ENCODE assay signal across 19 cellular contexts in the genomic region with DNA sequence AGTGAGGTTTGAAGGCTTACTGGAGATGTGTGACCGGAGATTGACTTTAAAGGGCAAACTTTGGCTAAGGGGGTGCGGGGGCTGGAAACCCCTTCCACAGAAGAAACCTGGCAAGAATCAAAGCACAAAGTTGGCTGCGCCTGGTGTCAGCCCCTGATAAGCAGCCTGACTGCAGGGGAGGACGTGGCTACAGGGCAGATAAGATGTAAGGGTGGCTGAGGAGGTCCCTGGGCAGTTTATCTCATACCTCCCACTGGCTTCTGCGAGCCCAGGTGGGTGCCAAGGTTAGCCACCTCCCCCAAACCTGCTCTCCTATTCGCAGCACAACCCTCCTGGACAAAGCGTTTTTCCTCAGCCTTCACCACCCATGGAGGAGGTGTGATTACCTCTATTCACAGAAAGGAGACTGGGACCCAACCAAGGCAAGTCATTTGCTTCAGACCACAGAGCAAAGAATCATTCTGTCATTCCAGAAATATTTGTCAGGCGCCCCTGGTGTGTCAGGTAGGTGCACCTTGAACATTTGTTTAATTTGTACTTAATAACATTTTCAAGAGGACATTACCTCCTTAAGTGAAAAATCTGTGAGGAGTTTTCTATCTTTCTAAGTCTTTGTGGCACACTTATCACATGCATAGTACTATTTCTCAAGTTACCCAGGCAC.
A peak's percentile ranks its signal among the peaks of the same experiment; 100 is the strongest.
DNase-seq lines count a peak whose midpoint lies in the region; ATAC-seq, FAIRE-seq and TF ChIP-seq lines count a peak whose summit lies in the region.
"Had no signal": no experiment of that assay in that cellular context is flagged by ENCODE, and none has a peak within 500 bp of the region (broad histone marks: within the 10 kb centered on the region; RNA-seq: fewer than 3 reads in every experiment).

No MANE protein-coding gene starts in this region.

- H3K4me1 ChIP-seq in GM23248 (ENCODE audit: insufficient read depth) (peaks cover 40% of the 10 kb centered on the region), astrocyte (ENCODE audit: insufficient read depth, low read length) (peaks cover 18% of the 10 kb centered on the region), left lung (peaks cover 9 to 44% of the 10 kb centered on the region in 2 donors), sigmoid colon (peaks cover 0 to 43% (median 33%) of the 10 kb centered on the region in 4 donors)

- no peaks in the 10 kb centered on the region for H3K36me3 Mint-ChIP-seq in astrocyte (ENCODE audit: low read depth, unreplicated experiment)
- H3K36me3 Mint-ChIP-seq: immature natural killer cell; stimulated activated memory B cell treated with anti-CD40 and anti-IgM and Interleukin-4, amounts not matched to agents 10 μg/mL and 1 μg/mL and 100 μg/mL, for 72 hours had no signal

- no peaks in the 10 kb centered on the region for H4K20me1 ChIP-seq in GM23248 (ENCODE audit: insufficient read depth)
- H4K20me1 ChIP-seq in astrocyte (ENCODE audit: insufficient read depth, low read length), result no peaks in the 10 kb centered on the region

- TF ChIP-seq CTCF in astrocyte (IDR thresholded peaks at IDR 0.05; ENCODE audit: insufficient read depth, low read depth, low read length) (no peak), left lung (IDR thresholded peaks at IDR 0.05) (no peak), sigmoid colon (IDR thresholded peaks at IDR 0.05) (no peak)

- H3K79me2 ChIP-seq in GM23248 (ENCODE audit: insufficient read depth), result no peaks in the 10 kb centered on the region
- no peaks in the 10 kb centered on the region for H3K79me2 ChIP-seq in astrocyte (ENCODE audit: insufficient read depth, low read length)

- peak overlapping the region; percentile 80; the same call in 1 of the 2 replicates for H2AFZ ChIP-seq in GM23248
- H2AFZ ChIP-seq in astrocyte (ENCODE audit: low read depth, low read length), result no peak overlapping the region

- DNase-seq in GM23248 (no peak), astrocyte (ENCODE audit: low read depth) (no peak), left lung (no peak), sigmoid colon (no peak), HK-2 (ENCODE audit: unreplicated experiment) (no peak), DMS53 (lab: John Stamatoyannopoulos, UW) (no peak)
- DNase-seq in stimulated activated CD4-positive, alpha-beta T cell treated with anti-CD3 and anti-CD28 coated beads, Interleukin-2, amount 100 ng/mL, for 48 hours, result no peak
- DNase-seq: activated CD8-positive, alpha-beta memory T cell treated with anti-CD3 and anti-CD28 coated beads for 24 hours; activated gamma-delta T cell treated with Interleukin-2 at 50 U/mL for 16 hours; COR-L47; effector memory CD4-positive, alpha-beta T cell; foreskin melanocyte; GOT3; immature natural killer cell; NCI-H1092 treated with DMSO at 0.1 percent for 48 hours; retina had no signal

- FAIRE-seq in astrocyte (lab: Jason Lieb, UNC), result no peak

- no peaks in the 10 kb centered on the region for H3K9me2 ChIP-seq in GM23248 (ENCODE audit: insufficient read depth)

- in situ Hi-C loops in GM23248 (cut with MboI), result no loop called here

- H3K9ac ChIP-seq in GM23248 (peak overlapping the region; percentile 76), astrocyte (ENCODE audit: low read length) (no peak overlapping the region)

- H3K27ac ChIP-seq in GM23248, result peak overlapping the region; percentile 87
- no peak overlapping the region for H3K27ac ChIP-seq in astrocyte (ENCODE audit: low read depth, low read length)
- peak overlapping the region; percentile 79 to 87 for H3K27ac ChIP-seq in left lung
- H3K27ac ChIP-seq in sigmoid colon, result peak overlapping the region; percentile 6 to 72 (median 68)

- no peak for TF ChIP-seq POLR2A in sigmoid colon (IDR thresholded peaks at IDR 0.05)

- 89 to 94% methylated on average over 8 of the region's 8 CpGs for WGBS in GM23248 (ENCODE audit: low coverage in 1 of 2, low lambda C conversion rate in 2 of 2, missing lambda C conversion rate in 2 of 2), 2 experiments
- 90 to 93% methylated on average over 8 of the region's 8 CpGs for WGBS in sigmoid colon, 2 donors

- H3K4me3 Mint-ChIP-seq in astrocyte (ENCODE audit: unreplicated experiment), result no peak overlapping the region
- H3K4me3 Mint-ChIP-seq: immature natural killer cell; stimulated activated memory B cell treated with anti-CD40 and anti-IgM and Interleukin-4, amounts not matched to agents 10 μg/mL and 1 μg/mL and 100 μg/mL, for 72 hours had no signal

- no peaks in the 10 kb centered on the region for H3K27me3 ChIP-seq in GM23248 (replicated peaks; ENCODE audit: insufficient read depth)
- H3K27me3 ChIP-seq in astrocyte (ENCODE audit: insufficient read depth, low read length), result no peaks in the 10 kb centered on the region
- no peaks in the 10 kb centered on the region for H3K27me3 ChIP-seq in left lung
- H3K27me3 ChIP-seq in sigmoid colon, result no peaks in the 10 kb centered on the region
- H3K27me3 ChIP-seq: breast epithelium had no signal

- H3K9me3 Mint-ChIP-seq in astrocyte (ENCODE audit: unreplicated experiment), result no peaks in the 10 kb centered on the region
- H3K9me3 Mint-ChIP-seq: immature natural killer cell had no signal

- no peaks in the 10 kb centered on the region for H3K27me3 Mint-ChIP-seq in astrocyte (ENCODE audit: low read depth, unreplicated experiment)

- ATAC-seq in left lung, result peak; percentile 1
- ATAC-seq in HG02678 (IDR thresholded peaks at IDR 0.05; ENCODE audit: unreplicated experiment), result no peak
- ATAC-seq: stimulated activated memory B cell treated with anti-CD40 and anti-IgM and Interleukin-4, amounts not matched to agents 10 μg/mL and 1 μg/mL and 100 μg/mL, for 72 hours had no signal

- no peak for TF ChIP-seq EP300 in sigmoid colon (IDR thresholded peaks at IDR 0.05)

- intact Hi-C loops in left lung (cut with DNase I) (no loop called here), sigmoid colon (cut with DNase I) (loop anchor here (2.0 kb wide), 1 partner anchor 73 kb away; a partner anchor contains a TSS)

- H3K27ac Mint-ChIP-seq in astrocyte (ENCODE audit: unreplicated experiment), result peak overlapping the region; percentile 38
- H3K27ac Mint-ChIP-seq: immature natural killer cell; stimulated activated memory B cell treated with anti-CD40 and anti-IgM and Interleukin-4, amounts not matched to agents 10 μg/mL and 1 μg/mL and 100 μg/mL, for 72 hours had no signal

- H3K4me1 Mint-ChIP-seq in astrocyte (ENCODE audit: low read depth, unreplicated experiment), result peaks cover 31% of the 10 kb centered on the region
- H3K4me1 Mint-ChIP-seq: immature natural killer cell; stimulated activated memory B cell treated with anti-CD40 and anti-IgM and Interleukin-4, amounts not matched to agents 10 μg/mL and 1 μg/mL and 100 μg/mL, for 72 hours had no signal

- H3K4me3 ChIP-seq in GM23248, result no peak overlapping the region
- H3K4me3 ChIP-seq in astrocyte (ENCODE audit: insufficient read depth, low read depth, low read length), result no peak overlapping the region
- no peak overlapping the region for H3K4me3 ChIP-seq in left lung
- no peak overlapping the region for H3K4me3 ChIP-seq in sigmoid colon
- H3K4me3 ChIP-seq: breast epithelium had no signal

- H3K36me3 ChIP-seq in GM23248 (ENCODE audit: low read depth) (no peaks in the 10 kb centered on the region), astrocyte (ENCODE audit: insufficient read depth, low read length) (no peaks in the 10 kb centered on the region), left lung (peaks cover 0 to 13% of the 10 kb centered on the region in 2 donors), sigmoid colon (no peaks in the 10 kb centered on the region)
- H3K36me3 ChIP-seq: breast epithelium had no signal

- peaks cover 35% of the 10 kb centered on the region for H3F3A ChIP-seq in GM23248 (ENCODE audit: insufficient read depth)

- H3K4me2 ChIP-seq in GM23248 (ENCODE audit: unreplicated experiment), result peak overlapping the region; percentile 69
- no peak overlapping the region for H3K4me2 ChIP-seq in astrocyte (ENCODE audit: low read length)

- no peaks in the 10 kb centered on the region for H3K9me3 ChIP-seq in GM23248 (ENCODE audit: low read depth)
- H3K9me3 ChIP-seq in astrocyte (ENCODE audit: insufficient read depth, low read depth, low read length), result no peaks in the 10 kb centered on the region
- H3K9me3 ChIP-seq in left lung, result no peaks in the 10 kb centered on the region
- no peaks in the 10 kb centered on the region for H3K9me3 ChIP-seq in sigmoid colon
- H3K9me3 ChIP-seq: breast epithelium had no signal
